Comparison of ENCODE assay signal across 8 cellular contexts in the genomic region with DNA sequence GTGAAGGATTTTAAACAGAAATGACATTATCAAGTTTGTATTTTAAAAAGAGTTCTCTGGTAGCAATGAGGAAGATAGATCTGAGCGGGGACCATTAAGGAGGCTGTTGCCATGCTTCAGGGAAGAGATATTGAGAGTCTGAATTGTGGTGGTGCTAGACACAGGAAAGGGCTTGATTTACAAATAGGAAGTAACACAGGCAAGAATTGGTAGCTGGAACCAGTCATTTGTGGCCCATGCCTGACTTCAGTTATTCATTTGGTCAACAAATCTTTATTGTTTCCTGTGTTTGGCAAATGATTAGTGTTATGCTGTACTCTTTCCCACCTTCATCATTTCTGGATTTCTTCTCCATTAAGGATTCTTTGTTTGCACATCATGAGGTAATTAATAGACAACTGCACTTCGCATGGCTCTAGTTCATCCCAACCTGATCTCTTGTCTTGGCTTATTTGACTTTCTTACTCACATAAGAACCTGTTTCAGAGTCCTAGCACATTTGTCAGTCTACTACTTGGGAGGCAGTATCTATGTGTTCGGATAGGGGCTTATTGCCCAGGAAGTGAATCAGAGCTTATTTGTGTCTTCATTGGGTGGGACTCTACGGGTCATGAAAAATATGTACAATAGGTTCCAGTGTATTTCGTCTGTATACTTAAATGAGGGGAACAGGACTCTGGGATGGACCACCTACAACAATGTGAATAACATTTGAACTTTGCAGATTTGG. TPM values are rescaled to one million over a fixed set of nuclear protein-coding genes. Genes with fewer than 3 reads are reported as not detected.
DNase-seq lines count a peak whose midpoint lies in the region; ATAC-seq and TF ChIP-seq lines count a peak whose summit lies in the region.

No MANE protein-coding gene starts in this region.

- H3K27me3 ChIP-seq in right atrium auricular region (no peaks in the 10 kb centered on the region), suprapubic skin (no peaks in the 10 kb centered on the region)

- H3K36me3 ChIP-seq in right atrium auricular region (no peaks in the 10 kb centered on the region), suprapubic skin (no peaks in the 10 kb centered on the region)

- no peak overlapping the region for H3K4me3 ChIP-seq in right atrium auricular region
- H3K4me3 ChIP-seq in suprapubic skin, result no peak overlapping the region

- H3K27ac ChIP-seq in right atrium auricular region, result peak overlapping the region; percentile 18 to 76
- H3K27ac ChIP-seq in suprapubic skin, result peak overlapping the region; percentile 77

- H3K27ac Mint-ChIP-seq in T-helper 2 cell treated with Interferon-gamma antibody and Interleukin-4, amounts not matched to agents 5 μg/mL and 100 μg/mL, for 36 hours, result peak overlapping the region; percentile 73
- no peak overlapping the region for H3K27ac Mint-ChIP-seq in progenitor cell of endocrine pancreas

- no peak for TF ChIP-seq POLR2A in suprapubic skin (IDR thresholded peaks at IDR 0.05)

- H3K36me3 Mint-ChIP-seq in activated T-cell treated with anti-CD3 and anti-CD28 coated beads, Interleukin-2, amount 50 U/mL, for 4 hours (ENCODE audit: insufficient read depth), result peaks cover 6% of the 10 kb centered on the region
- peaks cover 7% of the 10 kb centered on the region for H3K36me3 Mint-ChIP-seq in T-helper 2 cell treated with Interferon-gamma antibody and Interleukin-4, amounts not matched to agents 5 μg/mL and 100 μg/mL, for 36 hours (ENCODE audit: low read depth)
- no peaks in the 10 kb centered on the region for H3K36me3 Mint-ChIP-seq in progenitor cell of endocrine pancreas (ENCODE audit: insufficient read depth)

- POLR2A ChIA-PET in HEK293T (lab: Yijun Ruan, JAX), result no interaction called here

- no peaks in the 10 kb centered on the region for H3K27me3 Mint-ChIP-seq in activated T-cell treated with anti-CD3 and anti-CD28 coated beads, Interleukin-2, amount 50 U/mL, for 4 hours (ENCODE audit: low read depth)
- no peaks in the 10 kb centered on the region for H3K27me3 Mint-ChIP-seq in T-helper 2 cell treated with Interferon-gamma antibody and Interleukin-4, amounts not matched to agents 5 μg/mL and 100 μg/mL, for 36 hours (ENCODE audit: low read depth)
- no peaks in the 10 kb centered on the region for H3K27me3 Mint-ChIP-seq in progenitor cell of endocrine pancreas

- H3K4me3 Mint-ChIP-seq in activated T-cell treated with anti-CD3 and anti-CD28 coated beads, Interleukin-2, amount 50 U/mL, for 4 hours, result peak overlapping the region; percentile 46
- H3K4me3 Mint-ChIP-seq in T-helper 2 cell treated with Interferon-gamma antibody and Interleukin-4, amounts not matched to agents 5 μg/mL and 100 μg/mL, for 36 hours, result no peak overlapping the region
- no peak overlapping the region for H3K4me3 Mint-ChIP-seq in progenitor cell of endocrine pancreas (ENCODE audit: low read depth)

- peak in 1 of 2 donors; percentile 25 for ATAC-seq in activated T-cell treated with anti-CD3 and anti-CD28 coated beads, Interleukin-2, amount 50 U/mL, for 4 hours

- CTCF ChIA-PET in HEK293T (lab: Yijun Ruan, JAX), result interaction anchor here (1.4 kb wide), 1 partner anchor 33 kb away, joined by 3 read pairs; no protein-coding TSS in a partner anchor

- 80% methylated on average over 5 of the region's 5 CpGs for WGBS in suprapubic skin

- H3K9me3 Mint-ChIP-seq in activated T-cell treated with anti-CD3 and anti-CD28 coated beads, Interleukin-2, amount 50 U/mL, for 4 hours, result no peaks in the 10 kb centered on the region
- H3K9me3 Mint-ChIP-seq in T-helper 2 cell treated with Interferon-gamma antibody and Interleukin-4, amounts not matched to agents 5 μg/mL and 100 μg/mL, for 36 hours, result peaks cover 5% of the 10 kb centered on the region
- no peaks in the 10 kb centered on the region for H3K9me3 Mint-ChIP-seq in progenitor cell of endocrine pancreas (ENCODE audit: low read depth)

- H3K9me3 ChIP-seq in right atrium auricular region (no peaks in the 10 kb centered on the region), suprapubic skin (no peaks in the 10 kb centered on the region)

- peaks cover 45% of the 10 kb centered on the region for H3K4me1 Mint-ChIP-seq in activated T-cell treated with anti-CD3 and anti-CD28 coated beads, Interleukin-2, amount 50 U/mL, for 4 hours (ENCODE audit: low read depth)
- peaks cover 42% of the 10 kb centered on the region for H3K4me1 Mint-ChIP-seq in T-helper 2 cell treated with Interferon-gamma antibody and Interleukin-4, amounts not matched to agents 5 μg/mL and 100 μg/mL, for 36 hours (ENCODE audit: low read depth)
- H3K4me1 Mint-ChIP-seq in progenitor cell of endocrine pancreas (ENCODE audit: low read depth), result peaks cover 18% of the 10 kb centered on the region

- no peak for TF ChIP-seq CTCF in right atrium auricular region (IDR thresholded peaks at IDR 0.05)
- TF ChIP-seq CTCF in suprapubic skin (IDR thresholded peaks at IDR 0.05), result no peak
- no peak for TF ChIP-seq CTCF in progenitor cell of endocrine pancreas (IDR thresholded peaks at IDR 0.05; ENCODE audit: unreplicated experiment)

- no peak for TF ChIP-seq EP300 in suprapubic skin (IDR thresholded peaks at IDR 0.05)

- no peak for DNase-seq in activated T-cell treated with anti-CD3 and anti-CD28 coated beads, Interleukin-2, amount 50 U/mL, for 4 hours
- no peak for DNase-seq in activated T-cell treated with anti-CD3 and anti-CD28 coated beads, Interleukin-2, amount 50 U/mL, for 48 hours
- DNase-seq in T-helper 2 cell treated with Interferon-gamma antibody and Interleukin-4, amounts not matched to agents 5 μg/mL and 100 μg/mL, for 36 hours (ENCODE audit: low spot score), result no peak
- no peak for DNase-seq in right atrium auricular region (ENCODE audit: low spot score)
- DNase-seq in suprapubic skin (ENCODE audit: low spot score in 2 of 2), result no peak
- no peak for DNase-seq in progenitor cell of endocrine pancreas (ENCODE audit: low spot score, unreplicated experiment)
- no peak for DNase-seq in NCI-H2171 treated with DMSO at 0.1 percent for 48 hours (lab: John Stamatoyannopoulos, UW)
- no peak for DNase-seq in HEK293T (ENCODE audit: extremely low spot score)

- peaks cover 0 to 35% of the 10 kb centered on the region in 2 donors for H3K4me1 ChIP-seq in right atrium auricular region
- H3K4me1 ChIP-seq in suprapubic skin, result peaks cover 41% of the 10 kb centered on the region

TF ChIP-seq in HEK293T, 16 proteins besides CTCF, POLR2A, EP300 and RAD21:
- TF ChIP-seq FOXK2 (IDR thresholded peaks at IDR 0.05), result no peak
- TF ChIP-seq FOXM1 (IDR thresholded peaks at IDR 0.05; ENCODE audit: borderline replicate concordance), result no peak
- TF ChIP-seq SP1 (IDR thresholded peaks at IDR 0.05), result no peak
- TF ChIP-seq ARNT (IDR thresholded peaks at IDR 0.05), result no peak
- TF ChIP-seq CTBP1 (IDR thresholded peaks at IDR 0.05; ENCODE audit: borderline replicate concordance), result no peak
- TF ChIP-seq HDGF (IDR thresholded peaks at IDR 0.05; ENCODE audit: borderline replicate concordance), result no peak
- TF ChIP-seq LEF1 (IDR thresholded peaks at IDR 0.05; ENCODE audit: borderline replicate concordance), result no peak
- TF ChIP-seq L3MBTL2 (conservative IDR thresholded peaks at IDR 0.05), result no peak
- TF ChIP-seq FOXA1 (IDR thresholded peaks at IDR 0.05), result no peak
- TF ChIP-seq TARDBP (IDR thresholded peaks at IDR 0.05), result no peak
- TF ChIP-seq, protein P1, sequence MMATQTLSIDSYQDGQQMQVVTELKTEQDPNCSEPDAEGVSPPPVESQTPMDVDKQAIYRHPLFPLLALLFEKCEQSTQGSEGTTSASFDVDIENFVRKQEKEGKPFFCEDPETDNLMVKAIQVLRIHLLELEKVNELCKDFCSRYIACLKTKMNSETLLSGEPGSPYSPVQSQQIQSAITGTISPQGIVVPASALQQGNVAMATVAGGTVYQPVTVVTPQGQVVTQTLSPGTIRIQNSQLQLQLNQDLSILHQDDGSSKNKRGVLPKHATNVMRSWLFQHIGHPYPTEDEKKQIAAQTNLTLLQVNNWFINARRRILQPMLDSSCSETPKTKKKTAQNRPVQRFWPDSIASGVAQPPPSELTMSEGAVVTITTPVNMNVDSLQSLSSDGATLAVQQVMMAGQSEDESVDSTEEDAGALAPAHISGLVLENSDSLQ (IDR thresholded peaks at IDR 0.05), result no peak
- TF ChIP-seq ELF4 (IDR thresholded peaks at IDR 0.05), result no peak

RNA-seq across cellular contexts. Expression of a gene that starts 32.3 kb away (rescaled TPM):
- total RNA-seq in activated T-cell treated with anti-CD3 and anti-CD28 coated beads, Interleukin-2, amount 50 U/mL, for 4 hours, result 1 to 10 TPM; 5.1 to 7.3 (median 6.4) TPM
- total RNA-seq in right atrium auricular region, result 1 to 10 TPM; 6.1 to 7.4 TPM
- 1 to 10 TPM; 5.8 to 6.8 (median 6.4) TPM for total RNA-seq in suprapubic skin
- 6.8 and 7.8 TPM in 2 replicates for total RNA-seq in progenitor cell of endocrine pancreas
